ENCODE assay signal across 28 cellular contexts in the genomic region with DNA sequence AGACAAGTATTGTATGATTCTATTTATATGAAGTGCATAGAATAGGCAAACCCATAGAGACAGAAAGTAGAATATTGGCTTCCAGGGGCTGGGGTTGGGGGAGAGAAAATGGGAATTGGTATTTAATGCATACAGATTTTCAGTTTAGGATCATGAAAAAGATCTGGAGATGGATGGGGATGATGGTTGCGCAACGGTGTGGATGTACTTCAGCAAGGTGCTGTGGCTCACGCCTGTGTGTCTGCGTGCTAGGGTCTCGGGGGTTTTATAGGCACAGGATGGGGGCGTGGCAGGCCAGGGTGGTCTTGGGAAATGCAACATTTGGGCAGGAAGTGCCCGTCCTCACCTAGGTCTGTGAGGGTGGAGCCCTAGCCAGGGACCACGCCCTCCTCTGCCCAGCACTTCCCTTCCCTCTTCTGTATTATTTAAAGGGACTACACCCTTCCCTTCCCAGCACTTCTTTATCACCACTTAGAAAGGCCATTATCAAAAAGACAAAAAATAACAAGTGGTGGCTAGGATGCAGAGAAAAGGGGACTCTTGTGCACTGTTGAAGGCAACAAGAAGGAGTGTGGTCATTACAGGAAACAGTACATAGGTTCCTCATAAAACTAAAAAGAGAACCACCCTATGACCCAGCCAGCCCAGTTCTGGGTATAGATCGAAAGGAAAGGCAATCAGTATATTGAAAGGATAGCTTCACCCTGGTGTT. TPM values are rescaled to one million over a fixed set of nuclear protein-coding genes. Genes with fewer than 3 reads are reported as not detected.
"Had no signal": no experiment of that assay in that cellular context is flagged by ENCODE, and none has a peak within 500 bp of the region (broad histone marks: within the 10 kb centered on the region; RNA-seq: fewer than 3 reads in every experiment).

No MANE protein-coding gene starts in this region.

- H3K4me2 ChIP-seq: KMS-11, PC-9 had no signal

- H3K9ac ChIP-seq: KMS-11 had no signal

- H3K9me3 ChIP-seq: ascending aorta, body of pancreas had no signal

- H3K4me1 ChIP-seq: ascending aorta, body of pancreas had no signal

- H3K27ac ChIP-seq: ascending aorta, body of pancreas, KMS-11, PC-9 had no signal

- H2AFZ ChIP-seq: PC-9 had no signal

- H3K27me3 ChIP-seq: ascending aorta, body of pancreas had no signal

- FAIRE-seq: bronchial epithelial cell, TTC549 had no signal

- DNase-seq: activated CD4-positive, alpha-beta T cell treated with anti-CD3 and anti-CD28 coated beads for 4 hours; activated CD8-positive, alpha-beta memory T cell treated with anti-CD3 and anti-CD28 coated beads, Interleukin-2, amount 50 U/mL, for 4 hours; activated CD8-positive, alpha-beta T cell treated with anti-CD3 and anti-CD28 coated beads for 36 hours; activated gamma-delta T cell treated with Interleukin-2 at 50 U/mL for 16 hours; activated naive CD4-positive, alpha-beta T cell treated with anti-CD3 and anti-CD28 coated beads, Interleukin-2, amount 10 ng/mL, durations not matched to agents 7 days and 5 days; activated T-cell treated with anti-CD3 and anti-CD28 coated beads, Interleukin-2, amount 50 U/mL, for 72 hours; amniotic stem cell; body of pancreas; central memory CD4-positive, alpha-beta T cell; NCI-H1105 treated with DMSO at 0.1 percent for 48 hours; NCI-H1436 treated with DMSO at 0.1 percent for 48 hours; NCI-H187; NCI-H2081; NCI-H510A treated with DMSO at 0.1 percent for 48 hours; NCI-H69; SHP77 treated with DMSO at 0.1 percent for 48 hours; T-helper 17 cell; T-helper 9 cell had no signal

- H3K4me3 ChIP-seq: ascending aorta, body of pancreas, PC-9 had no signal

- H3K36me3 ChIP-seq: ascending aorta had no signal

- ATAC-seq: activated CD4-positive, CD25-positive, alpha-beta regulatory T cell treated with anti-CD3 and anti-CD28 coated beads, Interleukin-2, amount 50 U/mL, for 24 hours; activated CD8-positive, alpha-beta T cell treated with anti-CD3 and anti-CD28 coated beads for 36 hours; activated T-cell treated with anti-CD3 and anti-CD28 coated beads, Interleukin-2, amount 50 U/mL, for 72 hours; body of pancreas; T-helper 17 cell had no signal

RNA-seq across cellular contexts. Expression of a gene that starts 29.0 kb away (rescaled TPM):
- total RNA-seq: activated CD8-positive, alpha-beta T cell treated with anti-CD3 and anti-CD28 coated beads for 36 hours; activated T-cell treated with anti-CD3 and anti-CD28 coated beads, Interleukin-2, amount 50 U/mL, for 72 hours; bronchial epithelial cell; chondrocyte; MCF 10A; PC-9; SK-MEL-5 had no signal

RNA-seq across cellular contexts. Expression of a gene that starts 32.5 kb away (rescaled TPM):
- total RNA-seq: activated CD8-positive, alpha-beta T cell treated with anti-CD3 and anti-CD28 coated beads for 36 hours; activated T-cell treated with anti-CD3 and anti-CD28 coated beads, Interleukin-2, amount 50 U/mL, for 72 hours; activated T-helper 2 cell treated with anti-CD3 and anti-CD28 coated beads, Interferon-gamma antibody, Interleukin-2, Interleukin-4, amounts not matched to agents 10 μg/mL and 5 μg/mL and 100 μg/mL, durations not matched to agents 14 hours and 24 hours and 36 hours; ascending aorta; body of pancreas; bronchial epithelial cell; chondrocyte; MCF 10A; PC-9; SK-MEL-5; T-helper 17 cell had no signal

RNA-seq across cellular contexts. Expression of a gene that starts 46.6 kb away (rescaled TPM):
- total RNA-seq: activated CD8-positive, alpha-beta T cell treated with anti-CD3 and anti-CD28 coated beads for 36 hours; activated T-cell treated with anti-CD3 and anti-CD28 coated beads, Interleukin-2, amount 50 U/mL, for 72 hours; activated T-helper 2 cell treated with anti-CD3 and anti-CD28 coated beads, Interferon-gamma antibody, Interleukin-2, Interleukin-4, amounts not matched to agents 10 μg/mL and 5 μg/mL and 100 μg/mL, durations not matched to agents 14 hours and 24 hours and 36 hours; ascending aorta; body of pancreas; bronchial epithelial cell; chondrocyte; MCF 10A; PC-9; SK-MEL-5; T-helper 17 cell had no signal
